ENCODE assay signal across 18 cellular contexts in the genomic region with DNA sequence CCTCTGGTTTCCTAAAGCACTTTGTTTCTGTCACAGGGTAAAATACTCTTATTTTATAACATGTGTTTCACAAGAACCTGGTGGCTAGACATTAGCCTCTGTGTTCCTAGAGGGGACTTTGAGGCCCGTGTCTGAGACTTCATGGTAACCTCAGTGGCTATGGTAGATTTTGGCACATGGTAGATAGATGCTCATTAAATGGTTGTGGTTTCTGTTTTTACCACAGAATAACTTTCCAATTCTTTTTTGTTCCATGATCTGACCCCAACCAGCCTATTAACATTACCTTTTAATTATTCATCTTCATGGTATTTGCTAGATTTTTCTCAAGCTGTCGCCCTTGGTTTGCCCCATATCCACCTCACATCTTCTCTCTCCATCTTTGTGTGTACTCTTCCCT. TPM values are rescaled to one million over a fixed set of nuclear protein-coding genes. Genes with fewer than 3 reads are reported as not detected.
DNase-seq lines count a peak whose midpoint lies in the region; ATAC-seq, FAIRE-seq and TF ChIP-seq lines count a peak whose summit lies in the region.
"Had no signal": no experiment of that assay in that cellular context is flagged by ENCODE, and none has a peak within 500 bp of the region (broad histone marks: within the 10 kb centered on the region; RNA-seq: fewer than 3 reads in every experiment).

No MANE protein-coding gene starts in this region.

- no peak for TF ChIP-seq CTCF in CD14-positive monocyte (IDR thresholded peaks at IDR 0.05)

- peaks cover 18% of the 10 kb centered on the region for H3K9me3 Mint-ChIP-seq in T-helper 2 cell treated with Interferon-gamma antibody and Interleukin-4, amounts not matched to agents 5 μg/mL and 100 μg/mL, for 36 hours
- peaks cover 24% of the 10 kb centered on the region for H3K9me3 Mint-ChIP-seq in activated T-helper 2 cell treated with anti-CD3 and anti-CD28 coated beads, Interferon-gamma antibody, Interleukin-2, Interleukin-4, amounts not matched to agents 10 μg/mL and 5 μg/mL and 100 μg/mL, durations not matched to agents 14 hours and 24 hours and 36 hours
- peaks cover 0 to 7% of the 10 kb centered on the region in 2 donors for H3K9me3 Mint-ChIP-seq in stimulated activated naive CD8-positive, alpha-beta T cell treated with anti-CD3 and anti-CD28 coated beads, Interleukin-15, amount 100 ng/mL, for 72 hours
- peaks cover 4 to 23% (median 17%) of the 10 kb centered on the region in 7 donors for H3K9me3 Mint-ChIP-seq in CD14-positive monocyte
- H3K9me3 Mint-ChIP-seq: HFFc6 had no signal

- H3K27ac Mint-ChIP-seq in T-helper 2 cell treated with Interferon-gamma antibody and Interleukin-4, amounts not matched to agents 5 μg/mL and 100 μg/mL, for 36 hours = no peak overlapping the region
- peak overlapping the region; percentile 4 for H3K27ac Mint-ChIP-seq in activated T-helper 2 cell treated with anti-CD3 and anti-CD28 coated beads, Interferon-gamma antibody, Interleukin-2, Interleukin-4, amounts not matched to agents 10 μg/mL and 5 μg/mL and 100 μg/mL, durations not matched to agents 14 hours and 24 hours and 36 hours
- H3K27ac Mint-ChIP-seq in stimulated activated naive CD8-positive, alpha-beta T cell treated with anti-CD3 and anti-CD28 coated beads, Interleukin-15, amount 100 ng/mL, for 72 hours = no peak overlapping the region
- H3K27ac Mint-ChIP-seq in CD14-positive monocyte = no peak overlapping the region
- H3K27ac Mint-ChIP-seq: HFFc6 had no signal

- ATAC-seq in stimulated activated naive CD8-positive, alpha-beta T cell treated with anti-CD3 and anti-CD28 coated beads, Interleukin-15, amount 100 ng/mL, for 72 hours = peak; percentile 5

- FAIRE-seq in HTR-8/SVneo (lab: Jason Lieb, UNC) = no peak
- FAIRE-seq: RCC 7860 had no signal

- DNase-seq in T-helper 2 cell treated with Interferon-gamma antibody and Interleukin-4, amounts not matched to agents 5 μg/mL and 100 μg/mL, for 36 hours (ENCODE audit: low spot score) = no peak
- DNase-seq in T-helper 2 cell (no peak), M059J (ENCODE audit: low read depth) (peak; percentile 77), CD14-positive monocyte (ENCODE audit: low spot score) (no peak), DMS79 (lab: John Stamatoyannopoulos, UW) (no peak), HTR-8/SVneo (ENCODE audit: insufficient read length, low spot score) (no peak)
- no peak for DNase-seq in activated T-helper 2 cell treated with anti-CD3 and anti-CD28 coated beads, Interferon-gamma antibody, Interleukin-2, Interleukin-4, amounts not matched to agents 10 μg/mL and 5 μg/mL and 100 μg/mL, durations not matched to agents 14 hours and 24 hours and 36 hours (ENCODE audit: low spot score)
- DNase-seq in stimulated activated naive CD8-positive, alpha-beta T cell treated with anti-CD3 and anti-CD28 coated beads, Interleukin-15, amount 100 ng/mL, for 72 hours = no peak
- DNase-seq: Calu3, MG63, NCI-H1105 treated with DMSO at 0.1 percent for 48 hours, NCI-H1930, NCI-H2171, NCI-H510A, NCI-H82, SW 1271 had no signal

- peak overlapping the region; percentile 38 for H3K4me3 Mint-ChIP-seq in T-helper 2 cell treated with Interferon-gamma antibody and Interleukin-4, amounts not matched to agents 5 μg/mL and 100 μg/mL, for 36 hours
- H3K4me3 Mint-ChIP-seq in activated T-helper 2 cell treated with anti-CD3 and anti-CD28 coated beads, Interferon-gamma antibody, Interleukin-2, Interleukin-4, amounts not matched to agents 10 μg/mL and 5 μg/mL and 100 μg/mL, durations not matched to agents 14 hours and 24 hours and 36 hours (ENCODE audit: low read depth) = peak overlapping the region; percentile 3
- no peak overlapping the region for H3K4me3 Mint-ChIP-seq in stimulated activated naive CD8-positive, alpha-beta T cell treated with anti-CD3 and anti-CD28 coated beads, Interleukin-15, amount 100 ng/mL, for 72 hours
- no peak overlapping the region for H3K4me3 Mint-ChIP-seq in CD14-positive monocyte
- H3K4me3 Mint-ChIP-seq: HFFc6 had no signal

- peaks cover 48% of the 10 kb centered on the region for H3K27me3 Mint-ChIP-seq in T-helper 2 cell treated with Interferon-gamma antibody and Interleukin-4, amounts not matched to agents 5 μg/mL and 100 μg/mL, for 36 hours (ENCODE audit: low read depth)
- H3K27me3 Mint-ChIP-seq in activated T-helper 2 cell treated with anti-CD3 and anti-CD28 coated beads, Interferon-gamma antibody, Interleukin-2, Interleukin-4, amounts not matched to agents 10 μg/mL and 5 μg/mL and 100 μg/mL, durations not matched to agents 14 hours and 24 hours and 36 hours (ENCODE audit: low read depth) = peaks cover 47% of the 10 kb centered on the region
- H3K27me3 Mint-ChIP-seq in stimulated activated naive CD8-positive, alpha-beta T cell treated with anti-CD3 and anti-CD28 coated beads, Interleukin-15, amount 100 ng/mL, for 72 hours = peaks cover 57% of the 10 kb centered on the region
- H3K27me3 Mint-ChIP-seq in CD14-positive monocyte (ENCODE audit: low read depth in 3 of 3) = peaks cover 18 to 47% (median 33%) of the 10 kb centered on the region in 3 donors

- H3K36me3 Mint-ChIP-seq in T-helper 2 cell treated with Interferon-gamma antibody and Interleukin-4, amounts not matched to agents 5 μg/mL and 100 μg/mL, for 36 hours (ENCODE audit: low read depth) = no peaks in the 10 kb centered on the region
- peaks cover 11% of the 10 kb centered on the region for H3K36me3 Mint-ChIP-seq in activated T-helper 2 cell treated with anti-CD3 and anti-CD28 coated beads, Interferon-gamma antibody, Interleukin-2, Interleukin-4, amounts not matched to agents 10 μg/mL and 5 μg/mL and 100 μg/mL, durations not matched to agents 14 hours and 24 hours and 36 hours (ENCODE audit: low read depth)
- no peaks in the 10 kb centered on the region for H3K36me3 Mint-ChIP-seq in CD14-positive monocyte

- intact Hi-C loops in activated T-helper 2 cell treated with anti-CD3 and anti-CD28 coated beads, Interferon-gamma antibody, Interleukin-2, Interleukin-4, amounts not matched to agents 10 μg/mL and 5 μg/mL and 100 μg/mL, durations not matched to agents 14 hours and 24 hours and 36 hours (cut with micrococcal nuclease) = loop anchor here (10.0 kb wide), 1 partner anchor 568 kb away; no protein-coding TSS in a partner anchor
- intact Hi-C loops in CD14-positive monocyte (cut with micrococcal nuclease) = no loop called here

- peaks cover 31% of the 10 kb centered on the region for H3K4me1 Mint-ChIP-seq in T-helper 2 cell treated with Interferon-gamma antibody and Interleukin-4, amounts not matched to agents 5 μg/mL and 100 μg/mL, for 36 hours (ENCODE audit: low read depth)
- peaks cover 27% of the 10 kb centered on the region for H3K4me1 Mint-ChIP-seq in activated T-helper 2 cell treated with anti-CD3 and anti-CD28 coated beads, Interferon-gamma antibody, Interleukin-2, Interleukin-4, amounts not matched to agents 10 μg/mL and 5 μg/mL and 100 μg/mL, durations not matched to agents 14 hours and 24 hours and 36 hours (ENCODE audit: low read depth)
- H3K4me1 Mint-ChIP-seq in stimulated activated naive CD8-positive, alpha-beta T cell treated with anti-CD3 and anti-CD28 coated beads, Interleukin-15, amount 100 ng/mL, for 72 hours = peaks cover 18% of the 10 kb centered on the region
- H3K4me1 Mint-ChIP-seq in CD14-positive monocyte = peaks cover 5% of the 10 kb centered on the region

RNA-seq across cellular contexts. Expression of gene CCN2, which starts 34.3 kb away (rescaled TPM):
- total RNA-seq in M059J (2014; rRNA removed; shearing (Covaris generic)) = 44.5 and 76.7 TPM in 2 replicates
- total RNA-seq in activated T-helper 2 cell treated with anti-CD3 and anti-CD28 coated beads, Interferon-gamma antibody, Interleukin-2, Interleukin-4, amounts not matched to agents 10 μg/mL and 5 μg/mL and 100 μg/mL, durations not matched to agents 14 hours and 24 hours and 36 hours = not detected in 2 replicates
- polyA plus RNA-seq in CD14-positive monocyte = not detected

Comparison
In these comparisons a context has a peak if more than half of its experiments do, and no peak if none do; other contexts are left out.
1. H3K4me3 Mint-ChIP-seq: peak in T-helper 2 cell treated with Interferon-gamma antibody and Interleukin-4, amounts not matched to agents 5 μg/mL and 100 μg/mL, for 36 hours (single experiment) and activated T-helper 2 cell treated with anti-CD3 and anti-CD28 coated beads, Interferon-gamma antibody, Interleukin-2, Interleukin-4, amounts not matched to agents 10 μg/mL and 5 μg/mL and 100 μg/mL, durations not matched to agents 14 hours and 24 hours and 36 hours (single experiment); none in stimulated activated naive CD8-positive, alpha-beta T cell treated with anti-CD3 and anti-CD28 coated beads, Interleukin-15, amount 100 ng/mL, for 72 hours (0 of 2) and CD14-positive monocyte (0 of 2).
2. RNA of gene CCN2, which starts 34.3 kb away (total RNA-seq): 44.5 to 76.7 TPM in M059J; not detected in activated T-helper 2 cell treated with anti-CD3 and anti-CD28 coated beads, Interferon-gamma antibody, Interleukin-2, Interleukin-4, amounts not matched to agents 10 μg/mL and 5 μg/mL and 100 μg/mL, durations not matched to agents 14 hours and 24 hours and 36 hours; every median in the first group is over 10 times any median in the second.